Comparison of ENCODE assay signal across 15 cellular contexts in the genomic region with DNA sequence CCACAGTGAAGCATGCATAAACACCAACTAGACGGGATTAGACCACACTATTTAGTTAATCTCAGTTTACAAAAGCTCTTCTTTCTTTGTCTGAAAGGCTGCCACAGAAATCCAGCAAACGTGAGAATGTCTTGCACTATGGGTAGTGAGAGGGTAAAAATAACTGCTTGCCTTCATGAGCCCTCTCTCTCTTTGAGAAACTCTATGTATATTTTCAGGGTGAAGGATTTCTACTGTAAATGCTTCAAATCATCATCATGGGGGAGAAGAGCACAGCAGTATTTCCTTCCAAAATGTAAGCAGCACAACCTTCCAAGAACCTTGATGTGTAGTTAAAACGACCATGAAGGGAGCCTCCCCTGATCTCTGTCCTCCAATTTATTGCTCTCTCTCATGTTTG.
"Had no signal": no experiment of that assay in that cellular context is flagged by ENCODE, and none has a peak within 500 bp of the region (broad histone marks: within the 10 kb centered on the region; RNA-seq: fewer than 3 reads in every experiment).

No MANE protein-coding gene starts in this region.

- DNase-seq: activated B cell treated with CpG ODN at 0.5 μM for 24 hours; activated CD4-positive, alpha-beta T cell treated with anti-CD3 and anti-CD28 coated beads, Interleukin-2, amount 10 ng/mL, durations not matched to agents 7 days and 5 days; activated naive CD4-positive, alpha-beta T cell treated with anti-CD3 and anti-CD28 coated beads, Interleukin-2, amount 50 U/mL, for 16 hours; activated T-cell treated with anti-CD3 and anti-CD28 coated beads, Interleukin-2, amount 50 U/mL, for 1 hour; adrenal gland; caudate nucleus; colonic mucosa; effector CD4-positive, alpha-beta T cell; foreskin melanocyte; heart left ventricle; left ventricle myocardium inferior; mesenchymal stem cell; pancreas; stimulated activated CD4-positive, alpha-beta T cell treated with anti-CD3 and anti-CD28 coated beads, Interleukin-4, amount 100 ng/mL, for 1 hour; stimulated activated naive CD8-positive, alpha-beta T cell treated with anti-CD3 and anti-CD28 coated beads, Interleukin-15, amount 100 ng/mL, for 72 hours had no signal

- H3K4me1 Mint-ChIP-seq: activated B cell treated with CpG ODN at 0.5 μM for 24 hours; stimulated activated naive CD8-positive, alpha-beta T cell treated with anti-CD3 and anti-CD28 coated beads, Interleukin-15, amount 100 ng/mL, for 72 hours had no signal

- H3K27ac ChIP-seq: adrenal gland, colonic mucosa, heart left ventricle, left ventricle myocardium inferior, pancreas had no signal

- H3K9me3 ChIP-seq: adrenal gland, colonic mucosa, heart left ventricle, left ventricle myocardium inferior, pancreas had no signal

- H3K4me3 ChIP-seq: adrenal gland, colonic mucosa, heart left ventricle, left ventricle myocardium inferior, pancreas had no signal

- H3K36me3 ChIP-seq: adrenal gland, colonic mucosa, heart left ventricle, pancreas had no signal

- H3K27me3 ChIP-seq: adrenal gland, colonic mucosa, heart left ventricle, pancreas had no signal

- H3K4me1 ChIP-seq: adrenal gland, colonic mucosa, heart left ventricle, left ventricle myocardium inferior, pancreas had no signal

- H3K27ac Mint-ChIP-seq: activated B cell treated with CpG ODN at 0.5 μM for 24 hours; stimulated activated naive CD8-positive, alpha-beta T cell treated with anti-CD3 and anti-CD28 coated beads, Interleukin-15, amount 100 ng/mL, for 72 hours had no signal

- H3K27me3 Mint-ChIP-seq: activated B cell treated with CpG ODN at 0.5 μM for 24 hours; activated CD4-positive, alpha-beta T cell treated with anti-CD3 and anti-CD28 coated beads, Interleukin-2, amount 10 ng/mL, durations not matched to agents 7 days and 5 days; stimulated activated naive CD8-positive, alpha-beta T cell treated with anti-CD3 and anti-CD28 coated beads, Interleukin-15, amount 100 ng/mL, for 72 hours had no signal

- H3K4me3 Mint-ChIP-seq: activated B cell treated with CpG ODN at 0.5 μM for 24 hours; activated CD4-positive, alpha-beta T cell treated with anti-CD3 and anti-CD28 coated beads, Interleukin-2, amount 10 ng/mL, durations not matched to agents 7 days and 5 days; stimulated activated naive CD8-positive, alpha-beta T cell treated with anti-CD3 and anti-CD28 coated beads, Interleukin-15, amount 100 ng/mL, for 72 hours had no signal

- H3K9me3 Mint-ChIP-seq: activated B cell treated with CpG ODN at 0.5 μM for 24 hours; stimulated activated naive CD8-positive, alpha-beta T cell treated with anti-CD3 and anti-CD28 coated beads, Interleukin-15, amount 100 ng/mL, for 72 hours had no signal
